In genomic region chr5:151222054-151222768, GRCh38 we compare ENCODE assay signal across 1 cellular context.
TF ChIP-seq lines count a peak whose summit lies in the region.

No MANE protein-coding gene starts in this region.

TF ChIP-seq in GM12878, 131 proteins besides CTCF, POLR2A, EP300 and RAD21:
- TF ChIP-seq SP1 (IDR thresholded peaks at IDR 0.05; ENCODE audit: low read depth, low read length) (no peak), MTA3 (IDR thresholded peaks at IDR 0.05; ENCODE audit: borderline replicate concordance, low read length) (0 out of 2 replicates have a peak, but pooled peaks have one; percentile 22)
